12 cellular contexts compared by ENCODE assay signal in the genomic region with DNA sequence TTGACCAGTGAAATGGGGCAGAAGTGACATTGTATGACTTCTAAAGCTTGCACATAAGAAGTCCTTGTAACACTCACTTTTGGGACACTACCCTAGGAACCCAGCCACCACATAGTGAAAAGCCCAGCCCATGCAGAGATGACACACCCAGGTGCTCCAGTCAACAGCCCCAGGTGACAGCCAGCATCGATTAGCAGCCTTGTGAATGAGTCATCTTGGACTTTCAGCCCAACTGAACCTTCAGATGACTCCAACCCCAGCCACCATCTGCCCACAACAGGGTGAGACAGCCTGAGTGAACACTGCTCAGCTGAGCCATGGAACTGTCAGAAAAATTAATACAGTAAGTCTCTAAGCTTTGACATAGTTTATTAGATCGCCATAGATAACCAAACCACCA.
DNase-seq lines count a peak whose midpoint lies in the region; ATAC-seq and FAIRE-seq lines count a peak whose summit lies in the region.
"Had no signal": no experiment of that assay in that cellular context is flagged by ENCODE, and none has a peak within 500 bp of the region (broad histone marks: within the 10 kb centered on the region; RNA-seq: fewer than 3 reads in every experiment).

No MANE protein-coding gene starts in this region.

- ATAC-seq in GM19463 (IDR thresholded peaks at IDR 0.05; ENCODE audit: unreplicated experiment) (peak; percentile 92), HG03103 (IDR thresholded peaks at IDR 0.05; ENCODE audit: low read depth, unreplicated experiment) (peak; percentile 89)
- ATAC-seq: heart left ventricle had no signal

- FAIRE-seq in GM18507 (lab: Jason Lieb, UNC) = no peak

- DNase-seq in GM18507 (ENCODE audit: extremely low spot score, insufficient read length, low read depth) = peak; percentile 8
- DNase-seq in glomerular visceral epithelial cell (ENCODE audit: extremely low spot score) = peak; percentile 7
- DNase-seq in NCI-H446 treated with DMSO at 0.1 percent for 48 hours (lab: John Stamatoyannopoulos, UW) = no peak
- no peak for DNase-seq in activated gamma-delta T cell treated with Interleukin-2 at 50 U/mL for 16 hours
- no peak for DNase-seq in NCI-H2227 (lab: John Stamatoyannopoulos, UW; ENCODE audit: unreplicated experiment)
- no peak for DNase-seq in D341Med (ENCODE audit: low spot score)
- DNase-seq: caudate nucleus, GF-D8, heart left ventricle, OCI-M1 had no signal

Comparison
In these comparisons a context has a peak if more than half of its experiments do, and no peak if none do; other contexts are left out.
1. DNase-seq: peak in GM18507 (single experiment) and glomerular visceral epithelial cell (single experiment); none in NCI-H446 treated with DMSO at 0.1 percent for 48 hours (single experiment), activated gamma-delta T cell treated with Interleukin-2 at 50 U/mL for 16 hours (single experiment), NCI-H2227 (single experiment) and D341Med (single experiment).